ENCODE assay signal across 1 cellular context in genomic region chr19:41753159-41753558, GRCh38.
TF ChIP-seq lines count a peak whose summit lies in the region.

No MANE protein-coding gene starts in this region.

TF ChIP-seq in WTC11, 78 proteins besides CTCF, POLR2A, EP300 and RAD21 (continued from another document):
- TF ChIP-seq PRDM15 (CRISPR knock-in tag; IDR thresholded peaks at IDR 0.05) = no peak
- TF ChIP-seq STAT6 (CRISPR knock-in tag; conservative IDR thresholded peaks at IDR 0.05; ENCODE audit: low read depth) = no peak
- TF ChIP-seq, protein P1, sequence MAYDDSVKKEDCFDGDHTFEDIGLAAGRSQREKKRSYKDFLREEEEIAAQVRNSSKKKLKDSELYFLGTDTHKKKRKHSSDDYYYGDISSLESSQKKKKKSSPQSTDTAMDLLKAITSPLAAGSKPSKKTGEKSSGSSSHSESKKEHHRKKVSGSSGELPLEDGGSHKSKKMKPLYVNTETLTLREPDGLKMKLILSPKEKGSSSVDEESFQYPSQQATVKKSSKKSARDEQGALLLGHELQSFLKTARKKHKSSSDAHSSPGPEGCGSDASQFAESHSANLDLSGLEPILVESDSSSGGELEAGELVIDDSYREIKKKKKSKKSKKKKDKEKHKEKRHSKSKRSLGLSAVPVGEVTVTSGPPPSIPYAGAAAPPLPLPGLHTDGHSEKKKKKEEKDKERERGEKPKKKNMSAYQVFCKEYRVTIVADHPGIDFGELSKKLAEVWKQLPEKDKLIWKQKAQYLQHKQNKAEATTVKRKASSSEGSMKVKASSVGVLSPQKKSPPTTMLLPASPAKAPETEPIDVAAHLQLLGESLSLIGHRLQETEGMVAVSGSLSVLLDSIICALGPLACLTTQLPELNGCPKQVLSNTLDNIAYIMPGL (CRISPR knock-in tag; IDR thresholded peaks at IDR 0.05) = no peak
- TF ChIP-seq ZNF671 (CRISPR knock-in tag; IDR thresholded peaks at IDR 0.05) = no peak
- no peak for TF ChIP-seq SOX15 (CRISPR knock-in tag; IDR thresholded peaks at IDR 0.05)
- TF ChIP-seq, protein P2, sequence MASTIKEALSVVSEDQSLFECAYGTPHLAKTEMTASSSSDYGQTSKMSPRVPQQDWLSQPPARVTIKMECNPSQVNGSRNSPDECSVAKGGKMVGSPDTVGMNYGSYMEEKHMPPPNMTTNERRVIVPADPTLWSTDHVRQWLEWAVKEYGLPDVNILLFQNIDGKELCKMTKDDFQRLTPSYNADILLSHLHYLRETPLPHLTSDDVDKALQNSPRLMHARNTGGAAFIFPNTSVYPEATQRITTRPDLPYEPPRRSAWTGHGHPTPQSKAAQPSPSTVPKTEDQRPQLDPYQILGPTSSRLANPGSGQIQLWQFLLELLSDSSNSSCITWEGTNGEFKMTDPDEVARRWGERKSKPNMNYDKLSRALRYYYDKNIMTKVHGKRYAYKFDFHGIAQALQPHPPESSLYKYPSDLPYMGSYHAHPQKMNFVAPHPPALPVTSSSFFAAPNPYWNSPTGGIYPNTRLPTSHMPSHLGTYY (CRISPR knock-in tag; IDR thresholded peaks at IDR 0.05) = no peak
- no peak for TF ChIP-seq ATF3 (CRISPR knock-in tag; conservative IDR thresholded peaks at IDR 0.05)
- no peak for TF ChIP-seq ESRRA (CRISPR knock-in tag; IDR thresholded peaks at IDR 0.05; ENCODE audit: borderline replicate concordance)
- no peak for TF ChIP-seq CBFB (CRISPR knock-in tag; IDR thresholded peaks at IDR 0.05; ENCODE audit: low read depth)
